Comparison of ENCODE assay signal across 8 cellular contexts in the genomic region with DNA sequence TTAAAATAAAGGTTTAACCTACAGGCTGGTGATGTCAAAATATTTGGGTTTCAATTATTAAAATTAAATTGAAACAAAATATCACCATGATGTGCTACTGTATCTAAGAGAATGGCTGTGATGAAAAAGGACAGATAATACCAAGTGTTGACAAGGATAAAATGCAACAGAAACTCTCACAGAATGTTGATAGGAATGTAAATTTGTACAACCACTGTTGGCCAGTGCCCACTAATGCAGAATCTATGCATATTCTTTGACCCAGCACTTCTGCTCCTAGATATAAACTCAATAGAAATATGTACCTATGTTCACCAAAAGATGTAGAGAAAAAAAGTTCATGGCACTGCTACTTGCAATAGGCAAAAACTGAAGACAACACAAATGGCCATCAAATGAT.
"Had no signal": no experiment of that assay in that cellular context is flagged by ENCODE, and none has a peak within 500 bp of the region (broad histone marks: within the 10 kb centered on the region; RNA-seq: fewer than 3 reads in every experiment).

No MANE protein-coding gene starts in this region.

- DNase-seq: GDM1, GF-D8 had no signal

- FAIRE-seq: G401.6, GM12878, GM12891, GM12892, GM18507, GM19239 had no signal

- H3K4me3 ChIP-seq: GM12878 had no signal

- ATAC-seq: GM12878 had no signal
